17 cellular contexts compared by ENCODE assay signal in the genomic region with DNA sequence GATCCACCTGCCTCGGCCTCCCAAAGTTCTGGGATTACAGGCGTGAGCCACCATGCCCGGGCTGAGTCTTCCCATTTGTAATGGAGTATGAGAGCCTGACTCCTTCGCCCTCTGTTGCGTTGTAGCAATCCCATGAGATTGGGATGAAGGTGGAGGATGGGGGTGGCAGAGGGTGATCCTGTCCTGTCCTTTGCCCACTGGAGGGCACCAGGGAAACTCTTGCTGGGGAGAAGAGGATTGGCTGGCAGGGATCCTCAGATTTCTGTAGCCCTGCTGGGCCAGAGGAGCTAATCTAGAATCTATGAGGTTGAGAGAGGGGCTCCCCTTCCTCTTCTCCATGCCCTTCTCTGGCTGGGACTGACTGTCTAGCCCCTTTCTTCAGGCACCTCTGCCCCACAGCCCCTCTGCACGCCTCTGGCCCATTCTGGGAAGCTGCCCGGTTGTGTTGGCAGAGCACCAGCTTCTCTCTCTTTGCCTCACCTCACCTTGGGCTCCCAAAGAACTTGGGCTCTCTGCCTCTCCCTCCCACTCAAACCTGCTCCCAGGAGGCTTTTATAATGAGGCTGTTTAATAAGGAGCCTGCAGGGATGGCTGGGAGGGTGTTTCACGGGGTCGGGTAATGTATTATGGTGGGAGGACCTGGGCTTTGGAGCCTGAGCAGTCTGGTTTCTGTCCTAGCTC. TPM values are rescaled to one million over a fixed set of nuclear protein-coding genes. Genes with fewer than 3 reads are reported as not detected.
A peak's percentile ranks its signal among the peaks of the same experiment; 100 is the strongest.
DNase-seq lines count a peak whose midpoint lies in the region; ATAC-seq, FAIRE-seq and TF ChIP-seq lines count a peak whose summit lies in the region.
"Had no signal": no experiment of that assay in that cellular context is flagged by ENCODE, and none has a peak within 500 bp of the region (broad histone marks: within the 10 kb centered on the region; RNA-seq: fewer than 3 reads in every experiment).

No MANE protein-coding gene starts in this region.

- TF ChIP-seq EP300 in A549 (IDR thresholded peaks at IDR 0.05): no peak

- no peaks in the 10 kb centered on the region for H3K4me1 ChIP-seq in A549
- no peaks in the 10 kb centered on the region for H3K4me1 ChIP-seq in foreskin keratinocyte
- H3K4me1 ChIP-seq: HAP-1 had no signal

- CTCF ChIA-PET in A549 (lab: Yijun Ruan, JAX): interaction anchor here (1.4 to 15.8 kb wide), 5 partner anchors 9 to 100 kb away, joined by 3 to 188 read pairs (median 13); no protein-coding TSS in a partner anchor

- 46% methylated on average over 7 of the region's 9 CpGs for WGBS in A549 (ENCODE audit: missing lambda C conversion rate)

- H3K4me3 ChIP-seq in A549: no peak overlapping the region
- H3K4me3 ChIP-seq: HAP-1 had no signal

- TF ChIP-seq CTCF in A549 (IDR thresholded peaks at IDR 0.05) (no peak), foreskin keratinocyte (conservative IDR thresholded peaks at IDR 0.05) (peak; percentile 11)

- H3K27ac ChIP-seq in A549 (no peak overlapping the region), foreskin keratinocyte (no peak overlapping the region)

- DNase-seq in A549 (ENCODE audit: low read depth in 1 of 2, low spot score in 1 of 2): no peak
- DNase-seq in DMS79 (lab: John Stamatoyannopoulos, UW): peak; percentile 39
- peak; percentile 10 for DNase-seq in NCI-H2171 treated with DMSO at 0.1 percent for 48 hours (lab: John Stamatoyannopoulos, UW)
- no peak for DNase-seq in foreskin keratinocyte
- DNase-seq in glomerular visceral epithelial cell (ENCODE audit: extremely low spot score): no peak
- no peak for DNase-seq in activated T-cell treated with anti-CD3 and anti-CD28 coated beads for 4 hours
- no peak for DNase-seq in SHP77 (lab: John Stamatoyannopoulos, UW)
- DNase-seq: CD8-positive, alpha-beta memory T cell; EL; IMR-90; NCI-H146 had no signal

- ATAC-seq in A549 (peak; percentile 44 to 60; a peak in 4 of 6 replicates), foreskin keratinocyte (no peak)

- no peak for TF ChIP-seq POLR2A in A549 (IDR thresholded peaks at IDR 0.05; ENCODE audit: low read length)

- POLR2A ChIA-PET in A549 (lab: Yijun Ruan, JAX): no interaction called here

- peaks cover 6% of the 10 kb centered on the region for H3K27me3 ChIP-seq in foreskin keratinocyte

- peak in 1 of 2 experiments; percentile 3; a peak in 1 of 5 replicates for TF ChIP-seq RAD21 in A549 (conservative IDR thresholded peaks at IDR 0.05 in 1 of 2, IDR thresholded peaks at IDR 0.05 in 1 of 2)

- H3K4me2 ChIP-seq in A549: no peak overlapping the region

- peaks cover 12% of the 10 kb centered on the region for H3K9me3 ChIP-seq in A549

- no peak for FAIRE-seq in A549 (lab: Jason Lieb, UNC)
- FAIRE-seq: GM18507 had no signal

TF ChIP-seq in A549, 52 proteins besides CTCF, POLR2A, EP300 and RAD21:
- no peak for TF ChIP-seq HDAC2 (IDR thresholded peaks at IDR 0.05)
- no peak for TF ChIP-seq CBX8 (IDR thresholded peaks at IDR 0.05)
- no peak for TF ChIP-seq RARB (CRISPR knock-in tag; IDR thresholded peaks at IDR 0.05)
- TF ChIP-seq, protein P1, sequence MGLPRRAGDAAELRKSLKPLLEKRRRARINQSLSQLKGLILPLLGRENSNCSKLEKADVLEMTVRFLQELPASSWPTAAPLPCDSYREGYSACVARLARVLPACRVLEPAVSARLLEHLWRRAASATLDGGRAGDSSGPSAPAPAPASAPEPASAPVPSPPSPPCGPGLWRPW (IDR thresholded peaks at IDR 0.05): no peak
- TF ChIP-seq RFX5 (IDR thresholded peaks at IDR 0.05): no peak
- TF ChIP-seq, protein P2, sequence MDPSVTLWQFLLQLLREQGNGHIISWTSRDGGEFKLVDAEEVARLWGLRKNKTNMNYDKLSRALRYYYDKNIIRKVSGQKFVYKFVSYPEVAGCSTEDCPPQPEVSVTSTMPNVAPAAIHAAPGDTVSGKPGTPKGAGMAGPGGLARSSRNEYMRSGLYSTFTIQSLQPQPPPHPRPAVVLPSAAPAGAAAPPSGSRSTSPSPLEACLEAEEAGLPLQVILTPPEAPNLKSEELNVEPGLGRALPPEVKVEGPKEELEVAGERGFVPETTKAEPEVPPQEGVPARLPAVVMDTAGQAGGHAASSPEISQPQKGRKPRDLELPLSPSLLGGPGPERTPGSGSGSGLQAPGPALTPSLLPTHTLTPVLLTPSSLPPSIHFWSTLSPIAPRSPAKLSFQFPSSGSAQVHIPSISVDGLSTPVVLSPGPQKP (IDR thresholded peaks at IDR 0.05; ENCODE audit: low read depth, low read length): no peak
- TF ChIP-seq, protein P3, sequence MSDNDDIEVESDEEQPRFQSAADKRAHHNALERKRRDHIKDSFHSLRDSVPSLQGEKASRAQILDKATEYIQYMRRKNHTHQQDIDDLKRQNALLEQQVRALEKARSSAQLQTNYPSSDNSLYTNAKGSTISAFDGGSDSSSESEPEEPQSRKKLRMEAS (IDR thresholded peaks at IDR 0.05): no peak
- TF ChIP-seq CHD2 (IDR thresholded peaks at IDR 0.05; ENCODE audit: low read length, partially characterized antibody): no peak

RNA-seq across cellular contexts. Expression of a gene that starts 9.5 kb away (rescaled TPM):
- polyA plus RNA-seq in A549 (2011; rRNA removed) (0.54 and 0.97 TPM in 2 replicates), A549 (2017; fragmentation: RNase III; extraction: RNeasy Plus Mini Kit Qiagen cat#74134 plus additional on column Dnase treatment) (0.46 to 0.75 TPM (median 0.70 TPM) in 3 replicates), foreskin keratinocyte (not detected in 2 replicates)
- 0.43 and 0.49 TPM in 2 replicates for polyA plus RNA-seq in A549 (2012; cell fraction: cytosol; rRNA removed)
- polyA plus RNA-seq in A549 (2012; cell fraction: nucleus; rRNA removed): 0.17 and 0.20 TPM in 2 replicates
- polyA minus RNA-seq in A549 (2011; rRNA and poly(A)+ RNA removed): 0.12 TPM in 1 of 2 replicates, not detected in the other
- total RNA-seq in foreskin keratinocyte: not detected in 2 replicates
- total RNA-seq: CD8-positive, alpha-beta memory T cell; NCI-H460; T-helper 1 cell treated with Interleukin-12 subunit alpha and Interleukin-12 subunit beta and Interleukin-4 antibody, amounts not matched to agents 30 ng/mL and 1 ng/mL, for 36 hours had no signal
- polyA plus RNA-seq: CD8-positive, alpha-beta memory T cell had no signal

RNA-seq across cellular contexts. Expression of a gene that starts 13.2 kb away (rescaled TPM):
- polyA plus RNA-seq in A549 (2011; rRNA removed) (not detected in 2 replicates), A549 (2017; fragmentation: RNase III; extraction: RNeasy Plus Mini Kit Qiagen cat#74134 plus additional on column Dnase treatment) (not detected in 3 replicates), foreskin keratinocyte (not detected in 2 replicates)
- not detected in 2 replicates for polyA plus RNA-seq in A549 (2012; cell fraction: cytosol; rRNA removed)
- polyA plus RNA-seq in A549 (2012; cell fraction: nucleus; rRNA removed): not detected in 2 replicates
- not detected in 2 replicates for polyA minus RNA-seq in A549 (2011; rRNA and poly(A)+ RNA removed)
- not detected in 2 replicates for total RNA-seq in foreskin keratinocyte
- total RNA-seq: CD8-positive, alpha-beta memory T cell; IMR-90; LHCN-M2; NCI-H460; T-helper 1 cell treated with Interleukin-12 subunit alpha and Interleukin-12 subunit beta and Interleukin-4 antibody, amounts not matched to agents 30 ng/mL and 1 ng/mL, for 36 hours had no signal
- polyA plus RNA-seq: BJ; CD8-positive, alpha-beta memory T cell had no signal

RNA-seq across cellular contexts. Expression of a gene that starts 16.4 kb away (rescaled TPM):
- 107 and 108 TPM in 2 replicates for polyA plus RNA-seq in A549 (2011; rRNA removed)
- 115 and 117 TPM in 2 replicates for polyA plus RNA-seq in A549 (2012; cell fraction: cytosol; rRNA removed)
- 237 and 244 TPM in 2 replicates for polyA plus RNA-seq in A549 (2012; cell fraction: nucleus; rRNA removed)
- 169 to 184 TPM (median 182 TPM) in 3 replicates for polyA plus RNA-seq in A549 (2017; fragmentation: RNase III; extraction: RNeasy Plus Mini Kit Qiagen cat#74134 plus additional on column Dnase treatment)
- 63.4 and 82.5 TPM in 2 replicates for polyA minus RNA-seq in A549 (2011; rRNA and poly(A)+ RNA removed)
- total RNA-seq in foreskin keratinocyte: 179 and 199 TPM in 2 replicates
- 161 and 174 TPM in 2 replicates for polyA plus RNA-seq in foreskin keratinocyte

RNA-seq across cellular contexts. Expression of a gene that starts 24.0 kb away (rescaled TPM):
- polyA plus RNA-seq in A549 (2011; rRNA removed): not detected in 2 replicates
- 0.05 TPM in 1 of 2 replicates, not detected in the other for polyA plus RNA-seq in A549 (2012; cell fraction: cytosol; rRNA removed)
- 0.31 and 0.54 TPM in 2 replicates for polyA plus RNA-seq in A549 (2012; cell fraction: nucleus; rRNA removed)
- polyA plus RNA-seq in A549 (2017; fragmentation: RNase III; extraction: RNeasy Plus Mini Kit Qiagen cat#74134 plus additional on column Dnase treatment): not detected in 3 replicates
- polyA minus RNA-seq in A549 (2011; rRNA and poly(A)+ RNA removed): not detected in 2 replicates
- total RNA-seq in foreskin keratinocyte: 0.28 and 0.82 TPM in 2 replicates
- polyA plus RNA-seq in foreskin keratinocyte: 0.25 and 0.78 TPM in 2 replicates
- total RNA-seq: CD8-positive, alpha-beta memory T cell; LHCN-M2; NCI-H460 had no signal
- polyA plus RNA-seq: CD8-positive, alpha-beta memory T cell had no signal

RNA-seq across cellular contexts. Expression of a gene that starts 33.5 kb away (rescaled TPM):
- polyA plus RNA-seq in A549 (2011; rRNA removed) (385 and 399 TPM in 2 replicates), A549 (2017; fragmentation: RNase III; extraction: RNeasy Plus Mini Kit Qiagen cat#74134 plus additional on column Dnase treatment) (304 to 315 TPM (median 309 TPM) in 3 replicates), foreskin keratinocyte (267 and 278 TPM in 2 replicates)
- 419 and 463 TPM in 2 replicates for polyA plus RNA-seq in A549 (2012; cell fraction: cytosol; rRNA removed)
- 147 and 348 TPM in 2 replicates for polyA plus RNA-seq in A549 (2012; cell fraction: nucleus; rRNA removed)
- 123 and 143 TPM in 2 replicates for polyA minus RNA-seq in A549 (2011; rRNA and poly(A)+ RNA removed)
- total RNA-seq in foreskin keratinocyte: 72.7 and 118 TPM in 2 replicates

Comparison
In these comparisons a context has a peak if more than half of its experiments do, and no peak if none do; other contexts are left out.
1. DNase-seq: peak in DMS79 (single experiment) and NCI-H2171 treated with DMSO at 0.1 percent for 48 hours (single experiment); none in A549 (0 of 2), foreskin keratinocyte (0 of 2), glomerular visceral epithelial cell (single experiment), activated T-cell treated with anti-CD3 and anti-CD28 coated beads for 4 hours (single experiment) and SHP77 (0 of 2).